Comparison of ENCODE assay signal across 19 cellular contexts in genomic region chr4:157005831-157006230, GRCh38. TPM values are rescaled to one million over a fixed set of nuclear protein-coding genes. Genes with fewer than 3 reads are reported as not detected.
DNase-seq lines count a peak whose midpoint lies in the region; ATAC-seq, FAIRE-seq and TF ChIP-seq lines count a peak whose summit lies in the region.
"Had no signal": no experiment of that assay in that cellular context is flagged by ENCODE, and none has a peak within 500 bp of the region (broad histone marks: within the 10 kb centered on the region; RNA-seq: fewer than 3 reads in every experiment).

No MANE protein-coding gene starts in this region.

- H3K9me3 ChIP-seq in HCT116 (ENCODE audit: control insufficient read depth in 1 of 2, insufficient read depth in 1 of 2, low read depth in 1 of 2, low read length in 2 of 2) (no peaks in the 10 kb centered on the region), small intestine (ENCODE audit: control insufficient read depth, low read depth) (no peaks in the 10 kb centered on the region)
- H3K9me3 ChIP-seq: A549, Caco-2 had no signal

- no TSS peak for BruUV-seq in HCT116 (replicated peaks; lab: Mats Ljungman, UMichigan)

- H3K4me1 ChIP-seq in HCT116 (ENCODE audit: control insufficient read depth in 1 of 2, insufficient read depth in 2 of 2, low read length in 2 of 2) (peaks cover 0 to 12% of the 10 kb centered on the region in 2 experiments; a peak in 2 of 4 replicates), small intestine (ENCODE audit: control insufficient read depth in 2 of 2, insufficient read depth in 1 of 2, low read depth in 1 of 2, low read length in 1 of 2) (no peaks in the 10 kb centered on the region)
- H3K4me1 ChIP-seq: Caco-2 had no signal

- no peaks in the 10 kb centered on the region for H3K79me2 ChIP-seq in HCT116 (ENCODE audit: insufficient read depth, low read length)

- POLR2A ChIA-PET in HCT116 (lab: Charles Lee): no interaction called here
- POLR2A ChIA-PET in activated CD8-positive, alpha-beta T cell treated with anti-CD3 and anti-CD28 coated beads, Interleukin-2, amount 10 ng/mL, durations not matched to agents 7 days and 5 days (lab: Charles Lee): no interaction called here

- peak; percentile 84 for FAIRE-seq in TTC549 (lab: Jason Lieb, UNC)
- peak; percentile 85 for FAIRE-seq in endometrium (lab: Jason Lieb, UNC)
- FAIRE-seq in small intestine (lab: Jason Lieb, UNC): peak; percentile 72
- FAIRE-seq: A549, D721Med, GM12892, GM18507, H1 had no signal

- TF ChIP-seq RAD21 in HCT116 (IDR thresholded peaks at IDR 0.05; ENCODE audit: low read depth): no peak

- no peaks in the 10 kb centered on the region for H3K9me3 Mint-ChIP-seq in endothelial cell (ENCODE audit: unreplicated experiment)
- peaks cover 13 to 17% of the 10 kb centered on the region in 2 donors for H3K9me3 Mint-ChIP-seq in effector memory CD8-positive, alpha-beta T cell
- no peaks in the 10 kb centered on the region for H3K9me3 Mint-ChIP-seq in activated CD8-positive, alpha-beta T cell treated with anti-CD3 and anti-CD28 coated beads, Interleukin-2, amount 10 ng/mL, durations not matched to agents 7 days and 5 days (ENCODE audit: insufficient read depth)
- H3K9me3 Mint-ChIP-seq: H9 had no signal

- H3K4me1 Mint-ChIP-seq in endothelial cell (ENCODE audit: unreplicated experiment): no peaks in the 10 kb centered on the region
- H3K4me1 Mint-ChIP-seq in effector memory CD8-positive, alpha-beta T cell (ENCODE audit: low read depth in 2 of 2): no peaks in the 10 kb centered on the region
- H3K4me1 Mint-ChIP-seq in activated CD8-positive, alpha-beta T cell treated with anti-CD3 and anti-CD28 coated beads, Interleukin-2, amount 10 ng/mL, durations not matched to agents 7 days and 5 days (ENCODE audit: low read depth): no peaks in the 10 kb centered on the region
- H3K4me1 Mint-ChIP-seq: H9 had no signal

- peaks cover 5% of the 10 kb centered on the region; the same call in 1 of the 2 replicates for H3K9me2 ChIP-seq in HCT116 (ENCODE audit: insufficient read depth)

- no peaks in the 10 kb centered on the region for H4K20me1 ChIP-seq in HCT116 (ENCODE audit: insufficient read depth)

- no peak overlapping the region for H3K9ac ChIP-seq in HCT116 (ENCODE audit: low read length)

- RAD21 ChIA-PET in HCT116 (lab: Charles Lee; ENCODE audit: low non-redundant PET in 1 of 2, low total read pairs in 2 of 2, uncharacterized antibody in 2 of 2, unreplicated experiment in 2 of 2): no interaction called here

- TF ChIP-seq POLR2A in HCT116 (IDR thresholded peaks at IDR 0.05; ENCODE audit: borderline replicate concordance, extremely low read depth, insufficient read depth, insufficient read length): no peak

- no peak for ATAC-seq in HCT116
- no peak for ATAC-seq in effector memory CD8-positive, alpha-beta T cell (replicated peaks)
- no peak for ATAC-seq in activated CD8-positive, alpha-beta T cell treated with anti-CD3 and anti-CD28 coated beads, Interleukin-2, amount 10 ng/mL, durations not matched to agents 7 days and 5 days
- no peak for ATAC-seq in HG02852 (IDR thresholded peaks at IDR 0.05; ENCODE audit: unreplicated experiment)
- ATAC-seq: A549 had no signal

- H3K4me2 ChIP-seq in HCT116 (ENCODE audit: low read length): no peak overlapping the region
- H3K4me2 ChIP-seq: A549 had no signal

- H3K4me3 ChIP-seq in HCT116 (replicated peaks in 1 of 2; ENCODE audit: low read depth in 1 of 2, low read length in 2 of 2): no peak overlapping the region
- H3K4me3 ChIP-seq in small intestine (ENCODE audit: low read depth in 1 of 2, low read length in 2 of 2): no peak overlapping the region
- H3K4me3 ChIP-seq: A549 had no signal

- H3K36me3 Mint-ChIP-seq in endothelial cell (ENCODE audit: low read depth, unreplicated experiment): no peaks in the 10 kb centered on the region
- no peaks in the 10 kb centered on the region for H3K36me3 Mint-ChIP-seq in effector memory CD8-positive, alpha-beta T cell (ENCODE audit: insufficient read depth)
- H3K36me3 Mint-ChIP-seq in activated CD8-positive, alpha-beta T cell treated with anti-CD3 and anti-CD28 coated beads, Interleukin-2, amount 10 ng/mL, durations not matched to agents 7 days and 5 days (ENCODE audit: low read depth): no peaks in the 10 kb centered on the region

- H2AFZ ChIP-seq in HCT116 (ENCODE audit: low read depth, low read length, poor library complexity, severe bottlenecking): peak overlapping the region; percentile 91

- DNase-seq in HCT116 (ENCODE audit: low read depth, low spot score) (no peak), small intestine (no peak), endothelial cell (ENCODE audit: low spot score) (no peak)
- DNase-seq in effector memory CD8-positive, alpha-beta T cell: no peak
- DNase-seq in activated CD8-positive, alpha-beta T cell treated with anti-CD3 and anti-CD28 coated beads, Interleukin-2, amount 10 ng/mL, durations not matched to agents 7 days and 5 days: no peak
- DNase-seq: AML-193; Caco-2; CD4-positive, alpha-beta T cell; GDM1; H9 had no signal

- CTCF ChIA-PET in HCT116 (lab: Charles Lee): no interaction called here
- CTCF ChIA-PET in activated CD8-positive, alpha-beta T cell treated with anti-CD3 and anti-CD28 coated beads, Interleukin-2, amount 10 ng/mL, durations not matched to agents 7 days and 5 days (lab: Charles Lee): no interaction called here

- no peaks in the 10 kb centered on the region for H3K36me3 ChIP-seq in HCT116 (ENCODE audit: control insufficient read depth in 1 of 2, insufficient read depth in 2 of 2, low read length in 2 of 2)
- H3K36me3 ChIP-seq in small intestine (ENCODE audit: control insufficient read depth in 2 of 2, insufficient read depth in 2 of 2, low read length in 2 of 2): no peaks in the 10 kb centered on the region

- no peak overlapping the region for H3K27ac ChIP-seq in HCT116 (ENCODE audit: low read depth, low read length)
- H3K27ac ChIP-seq in small intestine (ENCODE audit: low read depth in 1 of 2, low read length in 1 of 2): no peak overlapping the region
- H3K27ac ChIP-seq: C4-2B had no signal

- TF ChIP-seq CTCF in HCT116 (IDR thresholded peaks at IDR 0.05 in 2 of 3, conservative IDR thresholded peaks at IDR 0.05 in 1 of 3; ENCODE audit: borderline replicate concordance in 1 of 3, insufficient read depth in 1 of 3, low read depth in 2 of 3, low read length in 2 of 3) (no peak), endothelial cell (IDR thresholded peaks at IDR 0.05; ENCODE audit: unreplicated experiment) (no peak)

- WGBS in small intestine, 3 donors: 89 to 96% (median 93%) methylated on average over 3 of the region's 3 CpGs

- no peak overlapping the region for H3K4me3 Mint-ChIP-seq in endothelial cell (ENCODE audit: unreplicated experiment)
- H3K4me3 Mint-ChIP-seq in effector memory CD8-positive, alpha-beta T cell: no peak overlapping the region
- no peak overlapping the region for H3K4me3 Mint-ChIP-seq in activated CD8-positive, alpha-beta T cell treated with anti-CD3 and anti-CD28 coated beads, Interleukin-2, amount 10 ng/mL, durations not matched to agents 7 days and 5 days
- H3K4me3 Mint-ChIP-seq: CD4-positive, alpha-beta T cell; H9 had no signal

- H3K27ac Mint-ChIP-seq in endothelial cell (ENCODE audit: unreplicated experiment): no peak overlapping the region
- no peak overlapping the region for H3K27ac Mint-ChIP-seq in effector memory CD8-positive, alpha-beta T cell
- H3K27ac Mint-ChIP-seq in activated CD8-positive, alpha-beta T cell treated with anti-CD3 and anti-CD28 coated beads, Interleukin-2, amount 10 ng/mL, durations not matched to agents 7 days and 5 days: no peak overlapping the region
- H3K27ac Mint-ChIP-seq: CD4-positive, alpha-beta T cell; H9 had no signal

- H3K27me3 ChIP-seq in HCT116 (ENCODE audit: insufficient read depth, low read length): no peaks in the 10 kb centered on the region
- H3K27me3 ChIP-seq in small intestine (ENCODE audit: control insufficient read depth in 2 of 2, insufficient read depth in 2 of 2, low read length in 2 of 2): no peaks in the 10 kb centered on the region

- intact Hi-C loops in HCT116 (cut with micrococcal nuclease): no loop called here

- no peaks in the 10 kb centered on the region for H3K27me3 Mint-ChIP-seq in endothelial cell (ENCODE audit: unreplicated experiment)
- no peaks in the 10 kb centered on the region for H3K27me3 Mint-ChIP-seq in effector memory CD8-positive, alpha-beta T cell
- H3K27me3 Mint-ChIP-seq in activated CD8-positive, alpha-beta T cell treated with anti-CD3 and anti-CD28 coated beads, Interleukin-2, amount 10 ng/mL, durations not matched to agents 7 days and 5 days (ENCODE audit: low read depth): no peaks in the 10 kb centered on the region
- H3K27me3 Mint-ChIP-seq: CD4-positive, alpha-beta T cell had no signal

TF ChIP-seq in HCT116, 20 proteins besides CTCF, POLR2A, EP300 and RAD21 (continues in another document):
- TF ChIP-seq SRF (IDR thresholded peaks at IDR 0.05; ENCODE audit: low read depth) (no peak), ZBTB33 (IDR thresholded peaks at IDR 0.05; ENCODE audit: extremely low read depth, insufficient replicate concordance, low read length) (no peak), ZNF274 (IDR thresholded peaks at IDR 0.05; ENCODE audit: low read depth, low read length) (no peak), EZH2 (IDR thresholded peaks at IDR 0.05) (no peak), MAX (IDR thresholded peaks at IDR 0.05) (no peak)

RNA-seq across cellular contexts. Expression of gene PDGFC, which starts 34.2 kb away (rescaled TPM):
- 9.8 TPM for total RNA-seq in HCT116 (2021; ENCODE audit: unreplicated experiment)
- 7.5 and 9.3 TPM in 2 replicates for polyA plus RNA-seq in HCT116 (2012)
- polyA plus RNA-seq in small intestine: 1 to 10 TPM; 2.4 to 3.9 (median 2.5) TPM
- 22.0 TPM for total RNA-seq in endothelial cell (ENCODE audit: unreplicated experiment)
- not detected for total RNA-seq in activated CD8-positive, alpha-beta T cell treated with anti-CD3 and anti-CD28 coated beads, Interleukin-2, amount 10 ng/mL, durations not matched to agents 7 days and 5 days
- total RNA-seq: CD4-positive, alpha-beta T cell had no signal

Comparison
In these comparisons a context has a peak if more than half of its experiments do, and no peak if none do; other contexts are left out.
1. RNA of gene PDGFC, which starts 34.2 kb away (total RNA-seq): 22.0 TPM in endothelial cell (single experiment) and 9.8 TPM in HCT116 (single experiment); not detected in activated CD8-positive, alpha-beta T cell treated with anti-CD3 and anti-CD28 coated beads, Interleukin-2, amount 10 ng/mL, durations not matched to agents 7 days and 5 days; every median in the first group is over 10 times any median in the second.